Comparison of ENCODE assay signal across 9 cellular contexts in the genomic region with DNA sequence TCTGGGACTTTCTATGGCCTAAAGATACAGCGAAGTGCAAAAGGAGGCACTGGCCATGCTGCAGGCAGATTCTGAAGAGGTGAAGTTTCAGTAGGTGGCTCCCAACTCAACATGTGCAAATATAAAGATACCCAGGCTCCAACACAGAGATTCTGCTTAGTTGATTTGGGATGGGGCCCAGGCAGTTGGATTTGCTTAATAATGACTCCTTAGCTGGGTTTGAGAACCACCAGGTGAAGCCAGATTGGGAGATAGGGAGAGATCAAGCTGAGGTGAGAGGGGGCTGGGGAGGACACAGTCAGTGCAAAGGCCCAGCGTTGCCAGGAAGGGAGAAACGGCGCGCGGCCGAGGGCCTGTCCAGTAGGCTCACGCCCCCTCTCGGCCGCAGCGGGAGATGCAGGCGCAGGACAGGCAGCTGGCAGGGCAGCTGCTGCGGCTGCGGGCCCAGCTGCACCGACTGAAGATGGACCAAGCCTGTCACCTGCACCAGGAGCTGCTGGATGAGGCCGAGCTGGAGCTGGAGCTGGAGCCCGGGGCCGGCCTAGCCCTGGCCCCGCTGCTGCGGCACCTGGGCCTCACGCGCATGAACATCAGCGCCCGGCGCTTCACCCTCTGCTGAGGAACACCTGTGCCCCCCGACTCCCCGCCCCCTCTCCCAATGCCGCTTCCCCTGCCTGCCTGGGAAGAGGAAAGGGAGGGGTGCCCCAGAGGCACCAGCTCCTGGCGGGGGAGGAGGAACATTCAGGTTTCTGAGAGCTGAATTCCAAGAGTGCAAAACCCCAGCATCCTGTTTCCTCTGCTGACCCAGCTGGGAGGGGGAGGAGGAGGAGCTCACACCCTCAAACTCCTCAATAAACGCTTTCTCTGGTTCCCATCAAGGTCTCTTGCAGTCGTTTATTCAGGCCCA. TPM values are rescaled to one million over a fixed set of nuclear protein-coding genes. Genes with fewer than 3 reads are reported as not detected.
DNase-seq lines count a peak whose midpoint lies in the region; ATAC-seq and TF ChIP-seq lines count a peak whose summit lies in the region.
"Had no signal": no experiment of that assay in that cellular context is flagged by ENCODE, and none has a peak within 500 bp of the region (broad histone marks: within the 10 kb centered on the region; RNA-seq: fewer than 3 reads in every experiment).

No MANE protein-coding gene starts in this region.

- H3K9me3 Mint-ChIP-seq in activated naive CD8-positive, alpha-beta T cell treated with anti-CD3 and anti-CD28 coated beads for 36 hours: no peaks in the 10 kb centered on the region

- H3K4me3 ChIP-seq in right cardiac atrium (ENCODE audit: low read length) (no peak overlapping the region), gastrocnemius medialis (no peak overlapping the region)

- H3K27me3 ChIP-seq in right cardiac atrium (ENCODE audit: control insufficient read depth, insufficient read depth): no peaks in the 10 kb centered on the region
- no peaks in the 10 kb centered on the region for H3K27me3 ChIP-seq in gastrocnemius medialis

- peak; percentile 89 for ATAC-seq in SK-N-SH treated with all-trans-retinoic acid at 6 μM for 48 hours
- peak; percentile 56 to 62 for ATAC-seq in right cardiac atrium
- peak; percentile 23 to 63 for ATAC-seq in gastrocnemius medialis
- ATAC-seq in HG03280 (IDR thresholded peaks at IDR 0.05; ENCODE audit: unreplicated experiment): no peak

- H3K36me3 ChIP-seq in gastrocnemius medialis: no peaks in the 10 kb centered on the region

- H3K27me3 Mint-ChIP-seq in activated naive CD8-positive, alpha-beta T cell treated with anti-CD3 and anti-CD28 coated beads for 36 hours: no peaks in the 10 kb centered on the region

- peak; percentile 84 for DNase-seq in activated naive CD8-positive, alpha-beta T cell treated with anti-CD3 and anti-CD28 coated beads for 36 hours
- peak; percentile 87 to 96 (median 94) for DNase-seq in right cardiac atrium
- peak; percentile 28 to 70 for DNase-seq in gastrocnemius medialis
- no peak for DNase-seq in GOT3 (lab: John Stamatoyannopoulos, UW)

- H3K4me3 Mint-ChIP-seq in activated naive CD8-positive, alpha-beta T cell treated with anti-CD3 and anti-CD28 coated beads for 36 hours: peak overlapping the region; percentile 38

- peak overlapping the region; percentile 92 for H3K27ac Mint-ChIP-seq in activated naive CD8-positive, alpha-beta T cell treated with anti-CD3 and anti-CD28 coated beads for 36 hours

- TF ChIP-seq CTCF in GM12873 (IDR thresholded peaks at IDR 0.05; ENCODE audit: insufficient read depth, low read depth, low read length, missing control alignments): peak; percentile 97
- TF ChIP-seq CTCF in LNCAP (IDR thresholded peaks at IDR 0.05): peak; percentile 57
- peak; percentile 71 to 82 (median 75) for TF ChIP-seq CTCF in gastrocnemius medialis (IDR thresholded peaks at IDR 0.05 in 4 of 5, conservative IDR thresholded peaks at IDR 0.05 in 1 of 5)

- H3K4me1 ChIP-seq in right cardiac atrium (ENCODE audit: control insufficient read depth, insufficient read depth, low read length): peaks cover 6% of the 10 kb centered on the region
- H3K4me1 ChIP-seq in gastrocnemius medialis: peaks cover 16 to 50% of the 10 kb centered on the region in 2 donors

- H3K27ac ChIP-seq in right cardiac atrium (ENCODE audit: low read length) (peak overlapping the region; percentile 80), gastrocnemius medialis (peak overlapping the region; percentile 64 to 76 (median 70))

- intact Hi-C loops in right cardiac atrium (cut with DNase I): loop anchor here in 1 of 4 donors (10.0 kb wide), 1 partner anchor 47 kb away; a partner anchor contains a TSS
- intact Hi-C loops in gastrocnemius medialis (cut with DNase I; ENCODE audit: low total_unique reads): no loop called here

- no peaks in the 10 kb centered on the region for H3K9me3 ChIP-seq in right cardiac atrium (ENCODE audit: control insufficient read depth, low read length)
- H3K9me3 ChIP-seq in gastrocnemius medialis: no peaks in the 10 kb centered on the region

- peaks cover 22% of the 10 kb centered on the region for H3K36me3 Mint-ChIP-seq in activated naive CD8-positive, alpha-beta T cell treated with anti-CD3 and anti-CD28 coated beads for 36 hours

- no peak for TF ChIP-seq POLR2A in gastrocnemius medialis (IDR thresholded peaks at IDR 0.05)

- 11% methylated on average over 31 of the region's 31 CpGs for WGBS in right cardiac atrium

- peaks cover 48% of the 10 kb centered on the region for H3K4me1 Mint-ChIP-seq in activated naive CD8-positive, alpha-beta T cell treated with anti-CD3 and anti-CD28 coated beads for 36 hours

- in situ Hi-C loops in gastrocnemius medialis (cut with MboI; ENCODE audit: low sequenced_read_pairs in 4 of 4): no loop called here

TF ChIP-seq in SK-N-SH treated with all-trans-retinoic acid at 6 μM for 48 hours, 23 proteins besides CTCF, POLR2A, EP300 and RAD21:
- TF ChIP-seq, protein P1, sequence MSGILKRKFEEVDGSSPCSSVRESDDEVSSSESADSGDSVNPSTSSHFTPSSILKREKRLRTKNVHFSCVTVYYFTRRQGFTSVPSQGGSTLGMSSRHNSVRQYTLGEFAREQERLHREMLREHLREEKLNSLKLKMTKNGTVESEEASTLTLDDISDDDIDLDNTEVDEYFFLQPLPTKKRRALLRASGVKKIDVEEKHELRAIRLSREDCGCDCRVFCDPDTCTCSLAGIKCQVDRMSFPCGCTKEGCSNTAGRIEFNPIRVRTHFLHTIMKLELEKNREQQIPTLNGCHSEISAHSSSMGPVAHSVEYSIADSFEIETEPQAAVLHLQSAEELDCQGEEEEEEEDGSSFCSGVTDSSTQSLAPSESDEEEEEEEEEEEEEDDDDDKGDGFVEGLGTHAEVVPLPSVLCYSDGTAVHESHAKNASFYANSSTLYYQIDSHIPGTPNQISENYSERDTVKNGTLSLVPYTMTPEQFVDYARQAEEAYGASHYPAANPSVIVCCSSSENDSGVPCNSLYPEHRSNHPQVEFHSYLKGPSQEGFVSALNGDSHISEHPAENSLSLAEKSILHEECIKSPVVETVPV (CRISPR knock-in tag; IDR thresholded peaks at IDR 0.05): no peak
- TF ChIP-seq TCF4 (CRISPR knock-in tag; IDR thresholded peaks at IDR 0.05; ENCODE audit: borderline replicate concordance) (peak; percentile 22; the same call in 1 of the 2 replicates), ZNF70 (CRISPR knock-in tag; IDR thresholded peaks at IDR 0.05) (peak; percentile 84), PPARA (CRISPR knock-in tag; IDR thresholded peaks at IDR 0.05; ENCODE audit: borderline replicate concordance) (no peak)

RNA-seq across cellular contexts. Expression of a gene that starts 1.2 kb away (rescaled TPM):
- total RNA-seq in activated naive CD8-positive, alpha-beta T cell treated with anti-CD3 and anti-CD28 coated beads for 36 hours: under 1 TPM in 1 of 2 experiments, not detected in 1; 0.32 TPM
- total RNA-seq in right cardiac atrium (1 to 10 TPM; 2.0 to 4.4 (median 3.8) TPM), gastrocnemius medialis (1 to 10 TPM; 1.1 to 2.9 (median 2.3) TPM)
- polyA plus RNA-seq in right cardiac atrium: 6.5 TPM

RNA-seq across cellular contexts. Expression of a gene that starts 2.8 kb away (rescaled TPM):
- total RNA-seq in activated naive CD8-positive, alpha-beta T cell treated with anti-CD3 and anti-CD28 coated beads for 36 hours: 100 to 1,000 TPM; 285 to 286 TPM
- total RNA-seq in right cardiac atrium: 1 to 10 TPM in 3 of 4 donors, under 1 TPM in 1; 0.23 to 2.4 (median 1.3) TPM
- 0.41 TPM for polyA plus RNA-seq in right cardiac atrium
- 1 to 10 TPM in 1 of 4 donors, under 1 TPM in 1, not detected in 2; 0.66 to 1.6 TPM for total RNA-seq in gastrocnemius medialis

RNA-seq across cellular contexts. Expression of a gene that starts 26.0 kb away (rescaled TPM):
- total RNA-seq in activated naive CD8-positive, alpha-beta T cell treated with anti-CD3 and anti-CD28 coated beads for 36 hours: 100 to 1,000 TPM; 366 to 389 TPM
- total RNA-seq in right cardiac atrium (100 to 1,000 TPM in 1 of 4 donors, 10 to 100 TPM in 3; 99.2 to 104 (median 99.8) TPM), gastrocnemius medialis (100 to 1,000 TPM; 211 to 294 (median 245) TPM)
- polyA plus RNA-seq in right cardiac atrium: 127 TPM

RNA-seq across cellular contexts. Expression of a gene that starts 26.1 kb away (rescaled TPM):
- 1 to 10 TPM; 5.7 to 6.5 TPM for total RNA-seq in activated naive CD8-positive, alpha-beta T cell treated with anti-CD3 and anti-CD28 coated beads for 36 hours
- total RNA-seq in right cardiac atrium (10 to 100 TPM in 3 of 4 donors, 1 to 10 TPM in 1; 9.1 to 14.4 (median 13.9) TPM), gastrocnemius medialis (1 to 10 TPM; 1.6 to 4.6 (median 4.4) TPM)
- polyA plus RNA-seq in right cardiac atrium: 13.6 TPM

RNA-seq across cellular contexts. Expression of a gene that starts 39.3 kb away (rescaled TPM):
- not detected for total RNA-seq in activated naive CD8-positive, alpha-beta T cell treated with anti-CD3 and anti-CD28 coated beads for 36 hours
- not detected for total RNA-seq in right cardiac atrium
- polyA plus RNA-seq in right cardiac atrium: 0.05 TPM
- not detected for total RNA-seq in gastrocnemius medialis
- total RNA-seq: pulmonary artery endothelial cell had no signal

Comparison
In these comparisons a context has a peak if more than half of its experiments do, and no peak if none do; other contexts are left out.
1. RNA of a gene that starts 2.8 kb away (total RNA-seq): 285 to 286 TPM in activated naive CD8-positive, alpha-beta T cell treated with anti-CD3 and anti-CD28 coated beads for 36 hours; 0.23 to 2.4 TPM in right cardiac atrium and 0.66 to 1.6 TPM in gastrocnemius medialis; every median in the first group is over 10 times any median in the second.
2. Peak in every context shown above with its lines, with median percentiles within 50 percentile points of each other: CTCF ChIP-seq.